ENCODE assay signal across 1 cellular context in the genomic region with DNA sequence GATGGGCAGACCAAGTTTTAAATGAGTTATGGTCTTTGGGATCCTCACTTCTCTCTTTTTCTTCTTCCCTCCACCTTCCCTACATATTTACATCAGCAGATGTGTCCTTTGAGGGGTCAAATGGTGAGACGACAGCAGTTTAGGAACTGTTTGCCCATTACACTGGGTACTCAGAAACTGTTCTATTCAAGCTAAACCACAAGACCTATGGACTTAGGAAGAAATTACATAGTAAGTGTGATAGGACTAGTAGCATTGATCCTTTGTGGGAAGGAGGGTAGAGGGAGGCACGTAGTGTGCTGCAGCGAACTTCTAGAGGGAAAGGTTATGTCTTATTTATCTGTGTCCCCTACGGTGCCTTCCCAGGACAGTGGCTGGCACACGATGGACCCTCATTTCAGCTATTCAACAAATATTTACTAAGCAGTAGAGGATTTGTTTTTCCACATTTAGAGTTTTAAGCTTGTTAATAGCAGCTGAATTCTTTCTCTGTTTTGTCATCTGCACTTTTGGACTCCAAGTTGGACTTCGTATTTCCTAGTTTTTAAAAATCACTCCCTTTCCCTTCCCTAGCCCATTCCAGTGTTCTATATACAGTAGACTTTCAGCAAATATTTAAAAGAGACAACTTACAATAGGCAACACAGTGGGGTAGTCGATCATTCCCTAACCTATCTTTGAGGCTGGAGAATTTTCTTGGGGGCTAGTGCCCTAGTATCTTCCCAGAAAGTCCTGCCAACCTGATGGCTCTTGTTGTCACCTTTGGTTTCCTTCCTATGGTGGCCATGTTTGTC.
TF ChIP-seq lines count a peak whose summit lies in the region.

No MANE protein-coding gene starts in this region.

TF ChIP-seq in HepG2, 621 proteins besides CTCF, POLR2A, EP300 and RAD21 (continues in another document):
- TF ChIP-seq IRF2 (CRISPR knock-in tag; IDR thresholded peaks at IDR 0.05) (peak; percentile 66), ZMAT3 (CRISPR knock-in tag; conservative IDR thresholded peaks at IDR 0.05) (no peak), CBFB (CRISPR knock-in tag; IDR thresholded peaks at IDR 0.05) (no peak), JUN (CRISPR knock-in tag; IDR thresholded peaks at IDR 0.05) (peak; percentile 94), ESRRA (CRISPR knock-in tag; IDR thresholded peaks at IDR 0.05; ENCODE audit: low read depth) (peak; percentile 37; the same call in 1 of the 2 replicates), KDM6A (CRISPR knock-in tag; IDR thresholded peaks at IDR 0.05; ENCODE audit: low read depth) (peak; percentile 81), ZNF841 (CRISPR knock-in tag; IDR thresholded peaks at IDR 0.05; ENCODE audit: borderline replicate concordance) (no peak), FOXJ3 (CRISPR knock-in tag; IDR thresholded peaks at IDR 0.05; ENCODE audit: borderline replicate concordance) (peak; percentile 95; the same call in 1 of the 2 replicates), SKI (IDR thresholded peaks at IDR 0.05; ENCODE audit: partially characterized antibody) (peak; percentile 74), ZNF790 (CRISPR knock-in tag; IDR thresholded peaks at IDR 0.05; ENCODE audit: borderline replicate concordance) (no peak), HHEX (CRISPR knock-in tag; IDR thresholded peaks at IDR 0.05) (peak; percentile 85; the same call in 1 of the 2 replicates), FOXP1 (IDR thresholded peaks at IDR 0.05) (no peak), FOXP1 (CRISPR knock-in tag; IDR thresholded peaks at IDR 0.05) (peak; percentile 94), ZNF562 (CRISPR knock-in tag; IDR thresholded peaks at IDR 0.05; ENCODE audit: borderline replicate concordance) (no peak), CREM (IDR thresholded peaks at IDR 0.05) (peak; percentile 91), CREM (CRISPR knock-in tag; IDR thresholded peaks at IDR 0.05) (no peak), ZNF792 (CRISPR knock-in tag; IDR thresholded peaks at IDR 0.05) (0 out of 2 replicates have a peak, but pooled peaks have one; percentile 17), KLF13 (CRISPR knock-in tag; IDR thresholded peaks at IDR 0.05) (no peak), ISL2 (CRISPR knock-in tag; IDR thresholded peaks at IDR 0.05) (peak; percentile 94), HDAC2 (CRISPR knock-in tag; IDR thresholded peaks at IDR 0.05) (peak; percentile 94), TBX3 (IDR thresholded peaks at IDR 0.05; ENCODE audit: borderline replicate concordance) (peak; percentile 70), NFYC (CRISPR knock-in tag; IDR thresholded peaks at IDR 0.05) (0 out of 2 replicates have a peak, but pooled peaks have one; percentile 8), TARDBP (CRISPR knock-in tag; IDR thresholded peaks at IDR 0.05) (peak; percentile 88), ZKSCAN8 (CRISPR knock-in tag; IDR thresholded peaks at IDR 0.05; ENCODE audit: borderline replicate concordance) (peak; percentile 73; the same call in 1 of the 2 replicates), PHF21A (CRISPR knock-in tag; IDR thresholded peaks at IDR 0.05) (peak; percentile 91), TP53 (CRISPR knock-in tag; conservative IDR thresholded peaks at IDR 0.05) (no peak), SIX4 (CRISPR knock-in tag; IDR thresholded peaks at IDR 0.05) (peak; percentile 38; the same call in 1 of the 2 replicates), GATAD2A (CRISPR knock-in tag; IDR thresholded peaks at IDR 0.05) (peak; percentile 94), ASH2L (IDR thresholded peaks at IDR 0.05; ENCODE audit: insufficient read length, low read depth, low read length) (peak; percentile 78), DNMT3B (CRISPR knock-in tag; conservative IDR thresholded peaks at IDR 0.05) (no peak), ZNF354B (CRISPR knock-in tag; IDR thresholded peaks at IDR 0.05) (0 out of 2 replicates have a peak, but pooled peaks have one; percentile 31), ZNF451 (CRISPR knock-in tag; IDR thresholded peaks at IDR 0.05) (no peak), GABPA (IDR thresholded peaks at IDR 0.05; ENCODE audit: low read depth, low read length) (no peak), GABPA (CRISPR knock-in tag; IDR thresholded peaks at IDR 0.05; ENCODE audit: low read depth) (peak; percentile 53; the same call in 1 of the 2 replicates), GATA4 (IDR thresholded peaks at IDR 0.05; ENCODE audit: borderline replicate concordance, low read depth) (peak; percentile 54; the same call in 1 of the 2 replicates), MXI1 (IDR thresholded peaks at IDR 0.05; ENCODE audit: borderline replicate concordance, low read depth, low read length) (no peak; the same call in 2 of the 3 replicates), STAG1 (CRISPR knock-in tag; IDR thresholded peaks at IDR 0.05) (peak; percentile 26), JUND (CRISPR knock-in tag; IDR thresholded peaks at IDR 0.05) (peak; percentile 59; the same call in 1 of the 2 replicates), YEATS4 (CRISPR knock-in tag; IDR thresholded peaks at IDR 0.05; ENCODE audit: borderline replicate concordance) (peak; percentile 9; the same call in 1 of the 2 replicates), KMT2B (CRISPR knock-in tag; IDR thresholded peaks at IDR 0.05) (peak; percentile 44; the same call in 1 of the 2 replicates), ARID2 (CRISPR knock-in tag; IDR thresholded peaks at IDR 0.05; ENCODE audit: borderline replicate concordance) (0 out of 2 replicates have a peak, but pooled peaks have one; percentile 38), ZNF205 (CRISPR knock-in tag; IDR thresholded peaks at IDR 0.05) (peak; percentile 36; the same call in 1 of the 2 replicates), HNRNPL (IDR thresholded peaks at IDR 0.05; ENCODE audit: low read depth, low read length) (0 out of 2 replicates have a peak, but pooled peaks have one; percentile 52), HNF4A (CRISPR knock-in tag; IDR thresholded peaks at IDR 0.05) (peak; percentile 95), FOSL1 (CRISPR knock-in tag; IDR thresholded peaks at IDR 0.05; ENCODE audit: borderline replicate concordance) (no peak)
- TF ChIP-seq, protein P1, sequence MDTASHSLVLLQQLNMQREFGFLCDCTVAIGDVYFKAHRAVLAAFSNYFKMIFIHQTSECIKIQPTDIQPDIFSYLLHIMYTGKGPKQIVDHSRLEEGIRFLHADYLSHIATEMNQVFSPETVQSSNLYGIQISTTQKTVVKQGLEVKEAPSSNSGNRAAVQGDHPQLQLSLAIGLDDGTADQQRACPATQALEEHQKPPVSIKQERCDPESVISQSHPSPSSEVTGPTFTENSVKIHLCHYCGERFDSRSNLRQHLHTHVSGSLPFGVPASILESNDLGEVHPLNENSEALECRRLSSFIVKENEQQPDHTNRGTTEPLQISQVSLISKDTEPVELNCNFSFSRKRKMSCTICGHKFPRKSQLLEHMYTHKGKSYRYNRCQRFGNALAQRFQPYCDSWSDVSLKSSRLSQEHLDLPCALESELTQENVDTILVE (CRISPR knock-in tag; IDR thresholded peaks at IDR 0.05), result peak; percentile 74; the same call in 1 of the 2 replicates
- TF ChIP-seq, protein P2, sequence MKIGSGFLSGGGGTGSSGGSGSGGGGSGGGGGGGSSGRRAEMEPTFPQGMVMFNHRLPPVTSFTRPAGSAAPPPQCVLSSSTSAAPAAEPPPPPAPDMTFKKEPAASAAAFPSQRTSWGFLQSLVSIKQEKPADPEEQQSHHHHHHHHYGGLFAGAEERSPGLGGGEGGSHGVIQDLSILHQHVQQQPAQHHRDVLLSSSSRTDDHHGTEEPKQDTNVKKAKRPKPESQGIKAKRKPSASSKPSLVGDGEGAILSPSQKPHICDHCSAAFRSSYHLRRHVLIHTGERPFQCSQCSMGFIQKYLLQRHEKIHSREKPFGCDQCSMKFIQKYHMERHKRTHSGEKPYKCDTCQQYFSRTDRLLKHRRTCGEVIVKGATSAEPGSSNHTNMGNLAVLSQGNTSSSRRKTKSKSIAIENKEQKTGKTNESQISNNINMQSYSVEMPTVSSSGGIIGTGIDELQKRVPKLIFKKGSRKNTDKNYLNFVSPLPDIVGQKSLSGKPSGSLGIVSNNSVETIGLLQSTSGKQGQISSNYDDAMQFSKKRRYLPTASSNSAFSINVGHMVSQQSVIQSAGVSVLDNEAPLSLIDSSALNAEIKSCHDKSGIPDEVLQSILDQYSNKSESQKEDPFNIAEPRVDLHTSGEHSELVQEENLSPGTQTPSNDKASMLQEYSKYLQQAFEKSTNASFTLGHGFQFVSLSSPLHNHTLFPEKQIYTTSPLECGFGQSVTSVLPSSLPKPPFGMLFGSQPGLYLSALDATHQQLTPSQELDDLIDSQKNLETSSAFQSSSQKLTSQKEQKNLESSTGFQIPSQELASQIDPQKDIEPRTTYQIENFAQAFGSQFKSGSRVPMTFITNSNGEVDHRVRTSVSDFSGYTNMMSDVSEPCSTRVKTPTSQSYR (CRISPR knock-in tag; IDR thresholded peaks at IDR 0.05; ENCODE audit: borderline replicate concordance), result peak; percentile 19; the same call in 1 of the 2 replicates
- TF ChIP-seq, protein P3, sequence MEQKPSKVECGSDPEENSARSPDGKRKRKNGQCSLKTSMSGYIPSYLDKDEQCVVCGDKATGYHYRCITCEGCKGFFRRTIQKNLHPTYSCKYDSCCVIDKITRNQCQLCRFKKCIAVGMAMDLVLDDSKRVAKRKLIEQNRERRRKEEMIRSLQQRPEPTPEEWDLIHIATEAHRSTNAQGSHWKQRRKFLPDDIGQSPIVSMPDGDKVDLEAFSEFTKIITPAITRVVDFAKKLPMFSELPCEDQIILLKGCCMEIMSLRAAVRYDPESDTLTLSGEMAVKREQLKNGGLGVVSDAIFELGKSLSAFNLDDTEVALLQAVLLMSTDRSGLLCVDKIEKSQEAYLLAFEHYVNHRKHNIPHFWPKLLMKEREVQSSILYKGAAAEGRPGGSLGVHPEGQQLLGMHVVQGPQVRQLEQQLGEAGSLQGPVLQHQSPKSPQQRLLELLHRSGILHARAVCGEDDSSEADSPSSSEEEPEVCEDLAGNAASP (CRISPR knock-in tag; IDR thresholded peaks at IDR 0.05; ENCODE audit: borderline replicate concordance), result peak; percentile 87; the same call in 1 of the 2 replicates
- TF ChIP-seq, protein P4, sequence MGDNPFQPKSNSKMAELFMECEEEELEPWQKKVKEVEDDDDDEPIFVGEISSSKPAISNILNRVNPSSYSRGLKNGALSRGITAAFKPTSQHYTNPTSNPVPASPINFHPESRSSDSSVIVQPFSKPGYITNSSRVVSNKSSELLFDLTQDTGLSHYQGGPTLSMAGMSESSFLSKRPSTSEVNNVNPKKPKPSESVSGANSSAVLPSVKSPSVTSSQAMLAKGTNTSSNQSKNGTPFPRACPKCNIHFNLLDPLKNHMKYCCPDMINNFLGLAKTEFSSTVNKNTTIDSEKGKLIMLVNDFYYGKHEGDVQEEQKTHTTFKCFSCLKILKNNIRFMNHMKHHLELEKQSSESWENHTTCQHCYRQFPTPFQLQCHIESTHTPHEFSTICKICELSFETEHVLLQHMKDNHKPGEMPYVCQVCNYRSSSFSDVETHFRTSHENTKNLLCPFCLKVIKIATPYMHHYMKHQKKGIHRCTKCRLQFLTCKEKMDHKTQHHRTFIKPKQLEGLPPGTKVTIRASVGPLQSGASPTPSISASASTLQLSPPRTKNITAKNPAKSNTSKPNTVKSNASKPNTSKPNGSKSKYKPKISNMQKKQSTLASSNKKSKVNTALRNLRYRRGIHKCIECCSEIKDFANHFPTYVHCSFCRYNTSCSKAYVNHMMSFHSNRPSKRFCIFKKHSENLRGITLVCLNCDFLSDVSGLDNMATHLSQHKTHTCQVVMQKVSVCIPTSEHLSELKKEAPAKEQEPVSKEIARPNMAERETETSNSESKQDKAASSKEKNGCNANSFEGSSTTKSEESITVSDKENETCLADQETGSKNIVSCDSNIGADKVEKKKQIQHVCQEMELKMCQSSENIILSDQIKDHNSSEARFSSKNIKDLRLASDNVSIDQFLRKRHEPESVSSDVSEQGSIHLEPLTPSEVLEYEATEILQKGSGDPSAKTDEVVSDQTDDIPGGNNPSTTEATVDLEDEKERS (CRISPR knock-in tag; IDR thresholded peaks at IDR 0.05), result 0 out of 2 replicates have a peak, but pooled peaks have one; percentile 20
- TF ChIP-seq, protein P5, sequence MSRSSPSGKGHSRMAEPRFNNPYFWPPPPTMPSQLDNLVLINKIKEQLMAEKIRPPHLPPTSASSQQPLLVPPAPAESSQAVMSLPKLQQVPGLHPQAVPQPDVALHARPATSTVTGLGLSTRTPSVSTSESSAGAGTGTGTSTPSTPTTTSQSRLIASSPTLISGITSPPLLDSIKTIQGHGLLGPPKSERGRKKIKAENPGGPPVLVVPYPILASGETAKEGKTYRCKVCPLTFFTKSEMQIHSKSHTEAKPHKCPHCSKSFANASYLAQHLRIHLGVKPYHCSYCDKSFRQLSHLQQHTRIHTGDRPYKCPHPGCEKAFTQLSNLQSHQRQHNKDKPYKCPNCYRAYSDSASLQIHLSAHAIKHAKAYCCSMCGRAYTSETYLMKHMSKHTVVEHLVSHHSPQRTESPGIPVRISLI (CRISPR knock-in tag; IDR thresholded peaks at IDR 0.05; ENCODE audit: borderline replicate concordance), result peak; percentile 65; the same call in 1 of the 2 replicates
- TF ChIP-seq, protein P6, sequence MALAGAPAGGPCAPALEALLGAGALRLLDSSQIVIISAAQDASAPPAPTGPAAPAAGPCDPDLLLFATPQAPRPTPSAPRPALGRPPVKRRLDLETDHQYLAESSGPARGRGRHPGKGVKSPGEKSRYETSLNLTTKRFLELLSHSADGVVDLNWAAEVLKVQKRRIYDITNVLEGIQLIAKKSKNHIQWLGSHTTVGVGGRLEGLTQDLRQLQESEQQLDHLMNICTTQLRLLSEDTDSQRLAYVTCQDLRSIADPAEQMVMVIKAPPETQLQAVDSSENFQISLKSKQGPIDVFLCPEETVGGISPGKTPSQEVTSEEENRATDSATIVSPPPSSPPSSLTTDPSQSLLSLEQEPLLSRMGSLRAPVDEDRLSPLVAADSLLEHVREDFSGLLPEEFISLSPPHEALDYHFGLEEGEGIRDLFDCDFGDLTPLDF (CRISPR knock-in tag; IDR thresholded peaks at IDR 0.05), result no peak
- TF ChIP-seq, protein P7, sequence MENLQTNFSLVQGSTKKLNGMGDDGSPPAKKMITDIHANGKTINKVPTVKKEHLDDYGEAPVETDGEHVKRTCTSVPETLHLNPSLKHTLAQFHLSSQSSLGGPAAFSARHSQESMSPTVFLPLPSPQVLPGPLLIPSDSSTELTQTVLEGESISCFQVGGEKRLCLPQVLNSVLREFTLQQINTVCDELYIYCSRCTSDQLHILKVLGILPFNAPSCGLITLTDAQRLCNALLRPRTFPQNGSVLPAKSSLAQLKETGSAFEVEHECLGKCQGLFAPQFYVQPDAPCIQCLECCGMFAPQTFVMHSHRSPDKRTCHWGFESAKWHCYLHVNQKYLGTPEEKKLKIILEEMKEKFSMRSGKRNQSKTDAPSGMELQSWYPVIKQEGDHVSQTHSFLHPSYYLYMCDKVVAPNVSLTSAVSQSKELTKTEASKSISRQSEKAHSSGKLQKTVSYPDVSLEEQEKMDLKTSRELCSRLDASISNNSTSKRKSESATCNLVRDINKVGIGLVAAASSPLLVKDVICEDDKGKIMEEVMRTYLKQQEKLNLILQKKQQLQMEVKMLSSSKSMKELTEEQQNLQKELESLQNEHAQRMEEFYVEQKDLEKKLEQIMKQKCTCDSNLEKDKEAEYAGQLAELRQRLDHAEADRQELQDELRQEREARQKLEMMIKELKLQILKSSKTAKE (CRISPR knock-in tag; IDR thresholded peaks at IDR 0.05; ENCODE audit: borderline replicate concordance), result peak; percentile 75
